Comparison of ENCODE assay signal across 29 cellular contexts in the genomic region with DNA sequence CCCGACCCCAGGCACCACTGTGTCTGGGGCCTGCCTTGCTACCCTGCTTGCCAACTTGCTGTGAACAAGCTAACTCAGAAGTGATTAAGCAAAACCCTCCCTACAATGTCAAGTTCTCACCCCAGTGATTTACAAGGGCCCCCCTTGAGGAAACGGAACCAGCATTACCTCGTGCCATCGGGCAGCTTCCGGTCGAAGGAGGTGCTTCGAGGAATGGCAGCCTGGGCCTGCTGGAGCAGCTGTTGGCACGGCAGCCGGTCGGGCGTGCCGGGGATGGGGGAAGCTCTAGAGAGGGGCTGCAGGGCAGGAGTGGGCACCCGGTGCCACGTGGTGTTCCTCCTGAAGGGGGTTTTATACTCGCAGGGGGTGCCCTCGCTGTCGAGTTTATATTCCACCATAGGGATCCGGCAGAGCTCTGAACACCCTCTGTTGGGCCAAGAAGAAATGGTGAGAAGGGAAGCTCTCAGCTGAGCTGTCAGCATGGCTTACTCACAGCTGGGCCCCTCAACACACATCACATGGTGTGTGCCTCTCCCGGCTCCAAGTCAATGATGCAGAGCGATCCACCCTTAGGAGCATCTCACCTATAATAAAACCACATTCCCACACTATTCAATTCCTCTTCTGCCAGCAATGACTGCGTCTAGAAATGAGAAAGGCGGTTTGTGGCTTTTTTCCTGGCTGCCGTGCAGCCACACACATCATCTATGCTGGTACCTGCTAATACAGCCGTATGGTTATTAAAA.
DNase-seq lines count a peak whose midpoint lies in the region; ATAC-seq, FAIRE-seq and TF ChIP-seq lines count a peak whose summit lies in the region.
"Had no signal": no experiment of that assay in that cellular context is flagged by ENCODE, and none has a peak within 500 bp of the region (broad histone marks: within the 10 kb centered on the region; RNA-seq: fewer than 3 reads in every experiment).

No MANE protein-coding gene starts in this region.

- ATAC-seq in Right ventricle myocardium superior (ENCODE audit: poor library complexity) (peak; percentile 27), right cardiac atrium (peak; percentile 80 to 83), upper lobe of right lung (peak; percentile 19), HG03460 (IDR thresholded peaks at IDR 0.05; ENCODE audit: unreplicated experiment) (no peak), GM21723 (IDR thresholded peaks at IDR 0.05; ENCODE audit: unreplicated experiment) (no peak)
- ATAC-seq: gastroesophageal sphincter, Panc1 had no signal

- peaks cover 7% of the 10 kb centered on the region for H3K36me3 Mint-ChIP-seq in type B pancreatic cell
- H3K36me3 Mint-ChIP-seq: activated naive CD4-positive, alpha-beta T cell treated with anti-CD3 and anti-CD28 coated beads, Interleukin-2, amount 50 U/mL, for 24 hours; naive B cell had no signal

- H3K27me3 ChIP-seq in left ventricle myocardium inferior (ENCODE audit: low read depth) (no peaks in the 10 kb centered on the region), bronchial epithelial cell (ENCODE audit: control insufficient read depth, insufficient read depth, low read length) (no peaks in the 10 kb centered on the region), right cardiac atrium (ENCODE audit: control insufficient read depth, insufficient read depth) (no peaks in the 10 kb centered on the region), upper lobe of right lung (no peaks in the 10 kb centered on the region)
- H3K27me3 ChIP-seq: gastroesophageal sphincter, testis had no signal

- WGBS in right cardiac atrium, result 82% methylated on average over 24 of the region's 24 CpGs

- intact Hi-C loops in Right ventricle myocardium superior (cut with DNase I) (no loop called here), left ventricle myocardium inferior (cut with micrococcal nuclease) (loop anchor here (5.0 kb wide), 1 partner anchor 123 kb away; no protein-coding TSS in a partner anchor), right cardiac atrium (cut with DNase I) (no loop called here), upper lobe of right lung (cut with DNase I) (loop anchor here (10.0 kb wide), 1 partner anchor 179 kb away; no protein-coding TSS in a partner anchor)

- H3K4me3 ChIP-seq in left ventricle myocardium inferior, result no peak overlapping the region
- no peak overlapping the region for H3K4me3 ChIP-seq in bronchial epithelial cell (ENCODE audit: low read depth, low read length)
- no peak overlapping the region for H3K4me3 ChIP-seq in right cardiac atrium (ENCODE audit: low read length)
- no peak overlapping the region for H3K4me3 ChIP-seq in upper lobe of right lung
- H3K4me3 ChIP-seq: gastroesophageal sphincter, SJCRH30, testis had no signal

- no peaks in the 10 kb centered on the region for H3K27me3 Mint-ChIP-seq in type B pancreatic cell
- H3K27me3 Mint-ChIP-seq: activated naive CD4-positive, alpha-beta T cell treated with anti-CD3 and anti-CD28 coated beads, Interleukin-2, amount 50 U/mL, for 24 hours; naive B cell had no signal

- H3K27ac ChIP-seq in left ventricle myocardium inferior (replicated peaks) (no peak overlapping the region), right cardiac atrium (ENCODE audit: low read length) (peak overlapping the region; percentile 3), upper lobe of right lung (no peak overlapping the region)
- H3K27ac ChIP-seq: gastroesophageal sphincter, SJCRH30, testis had no signal

- FAIRE-seq in bronchial epithelial cell (lab: Jason Lieb, UNC), result peak; percentile 47
- FAIRE-seq: urothelium cell line had no signal

- peaks cover 35% of the 10 kb centered on the region for H3K4me1 ChIP-seq in left ventricle myocardium inferior
- peaks cover 6% of the 10 kb centered on the region for H3K4me1 ChIP-seq in right cardiac atrium (ENCODE audit: control insufficient read depth, insufficient read depth, low read length)
- H3K4me1 ChIP-seq in upper lobe of right lung, result no peaks in the 10 kb centered on the region
- H3K4me1 ChIP-seq: Caco-2, gastroesophageal sphincter, SJCRH30, testis had no signal

- DNase-seq in Right ventricle myocardium superior, result no peak
- no peak for DNase-seq in left ventricle myocardium inferior
- no peak for DNase-seq in bronchial epithelial cell (ENCODE audit: low read depth)
- DNase-seq in right cardiac atrium, result peak in 1 of 3 donors; percentile 59
- no peak for DNase-seq in upper lobe of right lung
- no peak for DNase-seq in type B pancreatic cell (ENCODE audit: extremely low spot score, unreplicated experiment)
- DNase-seq: activated CD4-positive, alpha-beta T cell treated with anti-CD3 and anti-CD28 coated beads for 48 hours; activated CD8-positive, alpha-beta memory T cell treated with anti-CD3 and anti-CD28 coated beads for 24 hours; amniotic stem cell; Caco-2; GF-D8; GOT3; midbrain; MM.1S; naive B cell; NCI-H2029 treated with DMSO at 0.1 percent for 48 hours; NCI-H2227 treated with DMSO at 0.1 percent for 48 hours; occipital lobe; SJCRH30; stimulated activated naive CD4-positive, alpha-beta T cell; T-helper 9 cell; testis had no signal

- H3K36me3 ChIP-seq in left ventricle myocardium inferior, result peaks cover 44% of the 10 kb centered on the region
- H3K36me3 ChIP-seq in bronchial epithelial cell (ENCODE audit: control insufficient read depth, insufficient read depth, low read length), result peaks cover 2% of the 10 kb centered on the region
- H3K36me3 ChIP-seq in upper lobe of right lung, result peaks cover 28% of the 10 kb centered on the region
- H3K36me3 ChIP-seq: SJCRH30 had no signal

- no peaks in the 10 kb centered on the region for H3K9me3 Mint-ChIP-seq in type B pancreatic cell
- H3K9me3 Mint-ChIP-seq: activated naive CD4-positive, alpha-beta T cell treated with anti-CD3 and anti-CD28 coated beads, Interleukin-2, amount 50 U/mL, for 24 hours; CD14-positive monocyte; naive B cell had no signal

- H3K9me3 ChIP-seq in left ventricle myocardium inferior (replicated peaks) (no peaks in the 10 kb centered on the region), right cardiac atrium (ENCODE audit: control insufficient read depth, low read length) (no peaks in the 10 kb centered on the region), upper lobe of right lung (no peaks in the 10 kb centered on the region)
- H3K9me3 ChIP-seq: Caco-2, gastroesophageal sphincter, SJCRH30, testis had no signal

- H3K4me3 Mint-ChIP-seq in type B pancreatic cell, result no peak overlapping the region
- H3K4me3 Mint-ChIP-seq: activated naive CD4-positive, alpha-beta T cell treated with anti-CD3 and anti-CD28 coated beads, Interleukin-2, amount 50 U/mL, for 24 hours; CD14-positive monocyte; naive B cell had no signal

- H3K27ac Mint-ChIP-seq in type B pancreatic cell, result no peak overlapping the region
- H3K27ac Mint-ChIP-seq: activated naive CD4-positive, alpha-beta T cell treated with anti-CD3 and anti-CD28 coated beads, Interleukin-2, amount 50 U/mL, for 24 hours; CD14-positive monocyte; naive B cell had no signal

- peaks cover 16% of the 10 kb centered on the region for H3K4me1 Mint-ChIP-seq in type B pancreatic cell (ENCODE audit: unreplicated experiment)
- H3K4me1 Mint-ChIP-seq: activated naive CD4-positive, alpha-beta T cell treated with anti-CD3 and anti-CD28 coated beads, Interleukin-2, amount 50 U/mL, for 24 hours; naive B cell had no signal

- TF ChIP-seq CTCF in left ventricle myocardium inferior (IDR thresholded peaks at IDR 0.05; ENCODE audit: borderline replicate concordance) (no peak), bronchial epithelial cell (IDR thresholded peaks at IDR 0.05; ENCODE audit: insufficient read depth, low read length, severe bottlenecking) (no peak), upper lobe of right lung (IDR thresholded peaks at IDR 0.05) (no peak), type B pancreatic cell (conservative IDR thresholded peaks at IDR 0.05) (no peak)

Comparison
In these comparisons a context has a peak if more than half of its experiments do, and no peak if none do; other contexts are left out.
1. intact Hi-C loops: an anchor here in left ventricle myocardium inferior (5.0 kb wide) and upper lobe of right lung (10.0 kb wide); none called in Right ventricle myocardium superior and right cardiac atrium.
2. ATAC-seq: peak in Right ventricle myocardium superior (single experiment), right cardiac atrium (2 of 2) and upper lobe of right lung (single experiment); none in HG03460 (single experiment) and GM21723 (single experiment).